ENCODE assay signal across 1 cellular context in the genomic region with DNA sequence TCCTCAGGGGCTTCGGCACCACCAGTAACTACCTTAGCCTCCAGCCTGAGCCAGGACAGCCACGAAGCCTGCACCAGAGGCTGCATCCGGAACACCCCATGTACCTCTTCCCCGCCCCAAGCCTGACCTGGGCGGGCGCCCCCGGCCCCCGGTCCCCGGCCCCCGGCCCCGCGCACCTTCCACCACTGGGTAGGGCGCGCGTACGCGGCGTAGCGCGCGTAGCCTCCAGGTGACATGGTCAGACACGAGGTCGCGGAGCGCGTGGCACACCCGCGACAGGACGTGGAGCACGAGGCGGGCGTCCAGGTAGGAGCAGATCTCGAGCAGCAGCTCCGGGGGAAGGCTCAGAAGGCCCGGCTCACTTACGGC.
TF ChIP-seq lines count a peak whose summit lies in the region.

No MANE protein-coding gene starts in this region.

TF ChIP-seq in GM23338, 12 proteins besides CTCF, POLR2A, EP300 and RAD21:
- TF ChIP-seq, protein P1, sequence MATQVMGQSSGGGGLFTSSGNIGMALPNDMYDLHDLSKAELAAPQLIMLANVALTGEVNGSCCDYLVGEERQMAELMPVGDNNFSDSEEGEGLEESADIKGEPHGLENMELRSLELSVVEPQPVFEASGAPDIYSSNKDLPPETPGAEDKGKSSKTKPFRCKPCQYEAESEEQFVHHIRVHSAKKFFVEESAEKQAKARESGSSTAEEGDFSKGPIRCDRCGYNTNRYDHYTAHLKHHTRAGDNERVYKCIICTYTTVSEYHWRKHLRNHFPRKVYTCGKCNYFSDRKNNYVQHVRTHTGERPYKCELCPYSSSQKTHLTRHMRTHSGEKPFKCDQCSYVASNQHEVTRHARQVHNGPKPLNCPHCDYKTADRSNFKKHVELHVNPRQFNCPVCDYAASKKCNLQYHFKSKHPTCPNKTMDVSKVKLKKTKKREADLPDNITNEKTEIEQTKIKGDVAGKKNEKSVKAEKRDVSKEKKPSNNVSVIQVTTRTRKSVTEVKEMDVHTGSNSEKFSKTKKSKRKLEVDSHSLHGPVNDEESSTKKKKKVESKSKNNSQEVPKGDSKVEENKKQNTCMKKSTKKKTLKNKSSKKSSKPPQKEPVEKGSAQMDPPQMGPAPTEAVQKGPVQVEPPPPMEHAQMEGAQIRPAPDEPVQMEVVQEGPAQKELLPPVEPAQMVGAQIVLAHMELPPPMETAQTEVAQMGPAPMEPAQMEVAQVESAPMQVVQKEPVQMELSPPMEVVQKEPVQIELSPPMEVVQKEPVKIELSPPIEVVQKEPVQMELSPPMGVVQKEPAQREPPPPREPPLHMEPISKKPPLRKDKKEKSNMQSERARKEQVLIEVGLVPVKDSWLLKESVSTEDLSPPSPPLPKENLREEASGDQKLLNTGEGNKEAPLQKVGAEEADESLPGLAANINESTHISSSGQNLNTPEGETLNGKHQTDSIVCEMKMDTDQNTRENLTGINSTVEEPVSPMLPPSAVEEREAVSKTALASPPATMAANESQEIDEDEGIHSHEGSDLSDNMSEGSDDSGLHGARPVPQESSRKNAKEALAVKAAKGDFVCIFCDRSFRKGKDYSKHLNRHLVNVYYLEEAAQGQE (IDR thresholded peaks at IDR 0.05; ENCODE audit: unreplicated experiment), result no peak
- TF ChIP-seq EZH2phosphoT487 (IDR thresholded peaks at IDR 0.05; ENCODE audit: unreplicated experiment) (no peak), JUNB (IDR thresholded peaks at IDR 0.05; ENCODE audit: unreplicated experiment) (no peak), ZNF331 (CRISPR knock-in tag; IDR thresholded peaks at IDR 0.05; ENCODE audit: low read depth) (no peak), NANOG (IDR thresholded peaks at IDR 0.05; ENCODE audit: borderline replicate concordance) (no peak), ZNF114 (CRISPR knock-in tag; IDR thresholded peaks at IDR 0.05) (no peak), CREB1 (CRISPR knock-in tag; IDR thresholded peaks at IDR 0.05; ENCODE audit: low read depth) (no peak), STAT1 (IDR thresholded peaks at IDR 0.05; ENCODE audit: unreplicated experiment) (no peak), POLR2AphosphoS5 (IDR thresholded peaks at IDR 0.05; ENCODE audit: low read depth) (no peak), EZH2 (IDR thresholded peaks at IDR 0.05; ENCODE audit: low read depth, unreplicated experiment) (no peak)
- TF ChIP-seq, protein P2, sequence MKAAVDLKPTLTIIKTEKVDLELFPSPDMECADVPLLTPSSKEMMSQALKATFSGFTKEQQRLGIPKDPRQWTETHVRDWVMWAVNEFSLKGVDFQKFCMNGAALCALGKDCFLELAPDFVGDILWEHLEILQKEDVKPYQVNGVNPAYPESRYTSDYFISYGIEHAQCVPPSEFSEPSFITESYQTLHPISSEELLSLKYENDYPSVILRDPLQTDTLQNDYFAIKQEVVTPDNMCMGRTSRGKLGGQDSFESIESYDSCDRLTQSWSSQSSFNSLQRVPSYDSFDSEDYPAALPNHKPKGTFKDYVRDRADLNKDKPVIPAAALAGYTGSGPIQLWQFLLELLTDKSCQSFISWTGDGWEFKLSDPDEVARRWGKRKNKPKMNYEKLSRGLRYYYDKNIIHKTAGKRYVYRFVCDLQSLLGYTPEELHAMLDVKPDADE (IDR thresholded peaks at IDR 0.05), result no peak
- TF ChIP-seq, protein P3, sequence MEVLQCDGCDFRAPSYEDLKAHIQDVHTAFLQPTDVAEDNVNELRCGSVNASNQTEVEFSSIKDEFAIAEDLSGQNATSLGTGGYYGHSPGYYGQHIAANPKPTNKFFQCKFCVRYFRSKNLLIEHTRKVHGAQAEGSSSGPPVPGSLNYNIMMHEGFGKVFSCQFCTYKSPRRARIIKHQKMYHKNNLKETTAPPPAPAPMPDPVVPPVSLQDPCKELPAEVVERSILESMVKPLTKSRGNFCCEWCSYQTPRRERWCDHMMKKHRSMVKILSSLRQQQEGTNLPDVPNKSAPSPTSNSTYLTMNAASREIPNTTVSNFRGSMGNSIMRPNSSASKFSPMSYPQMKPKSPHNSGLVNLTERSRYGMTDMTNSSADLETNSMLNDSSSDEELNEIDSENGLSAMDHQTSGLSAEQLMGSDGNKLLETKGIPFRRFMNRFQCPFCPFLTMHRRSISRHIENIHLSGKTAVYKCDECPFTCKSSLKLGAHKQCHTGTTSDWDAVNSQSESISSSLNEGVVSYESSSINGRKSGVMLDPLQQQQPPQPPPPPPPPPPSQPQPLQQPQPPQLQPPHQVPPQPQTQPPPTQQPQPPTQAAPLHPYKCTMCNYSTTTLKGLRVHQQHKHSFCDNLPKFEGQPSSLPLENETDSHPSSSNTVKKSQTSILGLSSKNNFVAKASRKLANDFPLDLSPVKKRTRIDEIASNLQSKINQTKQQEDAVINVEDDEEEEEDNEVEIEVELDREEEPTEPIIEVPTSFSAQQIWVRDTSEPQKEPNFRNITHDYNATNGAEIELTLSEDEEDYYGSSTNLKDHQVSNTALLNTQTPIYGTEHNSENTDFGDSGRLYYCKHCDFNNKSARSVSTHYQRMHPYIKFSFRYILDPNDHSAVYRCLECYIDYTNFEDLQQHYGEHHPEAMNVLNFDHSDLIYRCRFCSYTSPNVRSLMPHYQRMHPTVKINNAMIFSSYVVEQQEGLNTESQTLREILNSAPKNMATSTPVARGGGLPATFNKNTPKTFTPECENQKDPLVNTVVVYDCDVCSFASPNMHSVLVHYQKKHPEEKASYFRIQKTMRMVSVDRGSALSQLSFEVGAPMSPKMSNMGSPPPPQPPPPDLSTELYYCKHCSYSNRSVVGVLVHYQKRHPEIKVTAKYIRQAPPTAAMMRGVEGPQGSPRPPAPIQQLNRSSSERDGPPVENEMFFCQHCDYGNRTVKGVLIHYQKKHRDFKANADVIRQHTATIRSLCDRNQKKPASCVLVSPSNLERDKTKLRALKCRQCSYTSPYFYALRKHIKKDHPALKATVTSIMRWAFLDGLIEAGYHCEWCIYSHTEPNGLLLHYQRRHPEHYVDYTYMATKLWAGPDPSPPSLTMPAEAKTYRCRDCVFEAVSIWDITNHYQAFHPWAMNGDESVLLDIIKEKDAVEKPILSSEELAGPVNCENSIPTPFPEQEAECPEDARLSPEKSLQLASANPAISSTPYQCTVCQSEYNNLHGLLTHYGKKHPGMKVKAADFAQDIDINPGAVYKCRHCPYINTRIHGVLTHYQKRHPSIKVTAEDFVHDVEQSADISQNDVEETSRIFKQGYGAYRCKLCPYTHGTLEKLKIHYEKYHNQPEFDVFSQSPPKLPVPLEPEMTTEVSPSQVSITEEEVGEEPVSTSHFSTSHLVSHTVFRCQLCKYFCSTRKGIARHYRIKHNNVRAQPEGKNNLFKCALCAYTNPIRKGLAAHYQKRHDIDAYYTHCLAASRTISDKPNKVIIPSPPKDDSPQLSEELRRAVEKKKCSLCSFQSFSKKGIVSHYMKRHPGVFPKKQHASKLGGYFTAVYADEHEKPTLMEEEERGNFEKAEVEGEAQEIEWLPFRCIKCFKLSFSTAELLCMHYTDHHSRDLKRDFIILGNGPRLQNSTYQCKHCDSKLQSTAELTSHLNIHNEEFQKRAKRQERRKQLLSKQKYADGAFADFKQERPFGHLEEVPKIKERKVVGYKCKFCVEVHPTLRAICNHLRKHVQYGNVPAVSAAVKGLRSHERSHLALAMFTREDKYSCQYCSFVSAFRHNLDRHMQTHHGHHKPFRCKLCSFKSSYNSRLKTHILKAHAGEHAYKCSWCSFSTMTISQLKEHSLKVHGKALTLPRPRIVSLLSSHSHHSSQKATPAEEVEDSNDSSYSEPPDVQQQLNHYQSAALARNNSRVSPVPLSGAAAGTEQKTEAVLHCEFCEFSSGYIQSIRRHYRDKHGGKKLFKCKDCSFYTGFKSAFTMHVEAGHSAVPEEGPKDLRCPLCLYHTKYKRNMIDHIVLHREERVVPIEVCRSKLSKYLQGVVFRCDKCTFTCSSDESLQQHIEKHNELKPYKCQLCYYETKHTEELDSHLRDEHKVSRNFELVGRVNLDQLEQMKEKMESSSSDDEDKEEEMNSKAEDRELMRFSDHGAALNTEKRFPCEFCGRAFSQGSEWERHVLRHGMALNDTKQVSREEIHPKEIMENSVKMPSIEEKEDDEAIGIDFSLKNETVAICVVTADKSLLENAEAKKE (CRISPR knock-in tag; IDR thresholded peaks at IDR 0.05), result no peak
